9 cellular contexts compared by ENCODE assay signal in the genomic region with DNA sequence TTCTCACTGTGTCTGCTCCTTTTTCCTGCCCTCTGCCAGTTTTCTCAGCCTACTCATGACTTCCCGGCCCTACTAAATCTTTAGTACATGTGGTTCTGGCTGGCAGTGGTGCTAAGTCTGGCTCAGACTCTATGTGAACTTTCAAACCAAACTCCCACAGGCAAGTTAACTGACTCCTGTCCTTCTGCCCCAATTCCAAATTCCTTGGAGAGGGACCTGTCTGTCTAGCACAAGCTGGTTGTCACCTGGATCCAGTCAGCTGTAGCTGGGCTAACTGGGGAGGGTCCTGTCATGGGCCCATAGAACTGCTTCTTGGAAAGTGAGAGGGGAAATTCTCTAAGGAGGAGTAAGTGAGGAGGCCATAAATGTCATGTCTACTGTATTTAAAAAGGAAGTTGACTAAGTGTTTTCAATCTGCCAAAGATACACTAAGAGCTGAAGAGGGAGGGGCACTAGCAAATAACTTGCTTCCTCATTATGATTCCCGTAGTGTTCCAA.
DNase-seq lines count a peak whose midpoint lies in the region; ATAC-seq and TF ChIP-seq lines count a peak whose summit lies in the region.
"Had no signal": no experiment of that assay in that cellular context is flagged by ENCODE, and none has a peak within 500 bp of the region (broad histone marks: within the 10 kb centered on the region; RNA-seq: fewer than 3 reads in every experiment).

No MANE protein-coding gene starts in this region.

- no peaks in the 10 kb centered on the region for H3K79me2 ChIP-seq in fibroblast of lung (ENCODE audit: control insufficient read depth, insufficient read depth, low read length)

- H3K27ac ChIP-seq in fibroblast of lung (ENCODE audit: insufficient read depth, low read length): peak overlapping the region; percentile 71

- peak overlapping the region; percentile 16 for H2AFZ ChIP-seq in fibroblast of lung (ENCODE audit: low read length)

- H3K9me3 Mint-ChIP-seq in activated naive CD4-positive, alpha-beta T cell treated with anti-CD3 and anti-CD28 coated beads for 36 hours: no peaks in the 10 kb centered on the region
- no peaks in the 10 kb centered on the region for H3K9me3 Mint-ChIP-seq in stimulated activated naive CD8-positive, alpha-beta T cell treated with anti-CD3 and anti-CD28 coated beads, Interleukin-15, amount 100 ng/mL, for 72 hours

- peaks cover 11% of the 10 kb centered on the region for H3K4me1 ChIP-seq in fibroblast of lung (ENCODE audit: control insufficient read depth, extremely low read depth, insufficient read depth, low read length)
- H3K4me1 ChIP-seq: BE2C had no signal

- TF ChIP-seq CTCF in NB4 (IDR thresholded peaks at IDR 0.05; ENCODE audit: low read depth, low read length) (no peak), fibroblast of lung (conservative IDR thresholded peaks at IDR 0.05 in 1 of 2, IDR thresholded peaks at IDR 0.05 in 1 of 2; ENCODE audit: low read depth in 1 of 2, low read length in 2 of 2) (no peak)

- intact Hi-C loops in activated naive CD4-positive, alpha-beta T cell treated with anti-CD3 and anti-CD28 coated beads for 36 hours (cut with micrococcal nuclease): loop anchor here (1.0 kb wide), 1 partner anchor 36 kb away; no protein-coding TSS in a partner anchor

- no peaks in the 10 kb centered on the region for H3K9me3 ChIP-seq in fibroblast of lung (ENCODE audit: control insufficient read depth, insufficient read depth, low read depth, low read length)
- H3K9me3 ChIP-seq: BE2C had no signal

- H3K27me3 ChIP-seq in fibroblast of lung (ENCODE audit: control insufficient read depth, insufficient read depth, low read length): no peaks in the 10 kb centered on the region
- H3K27me3 ChIP-seq: BE2C had no signal

- no peaks in the 10 kb centered on the region for H3K36me3 Mint-ChIP-seq in activated naive CD4-positive, alpha-beta T cell treated with anti-CD3 and anti-CD28 coated beads for 36 hours (ENCODE audit: low read depth)

- peak overlapping the region; percentile 33 for H3K27ac Mint-ChIP-seq in activated naive CD4-positive, alpha-beta T cell treated with anti-CD3 and anti-CD28 coated beads for 36 hours
- peak overlapping the region; percentile 89 for H3K27ac Mint-ChIP-seq in stimulated activated naive CD8-positive, alpha-beta T cell treated with anti-CD3 and anti-CD28 coated beads, Interleukin-15, amount 100 ng/mL, for 72 hours

- no peak for ATAC-seq in stimulated activated naive CD8-positive, alpha-beta T cell treated with anti-CD3 and anti-CD28 coated beads, Interleukin-15, amount 100 ng/mL, for 72 hours

- no peak for TF ChIP-seq POLR2A in NB4 (IDR thresholded peaks at IDR 0.05; ENCODE audit: extremely low read depth, insufficient read length)

- H3K4me1 Mint-ChIP-seq in activated naive CD4-positive, alpha-beta T cell treated with anti-CD3 and anti-CD28 coated beads for 36 hours (ENCODE audit: low read depth): peaks cover 7% of the 10 kb centered on the region
- H3K4me1 Mint-ChIP-seq in stimulated activated naive CD8-positive, alpha-beta T cell treated with anti-CD3 and anti-CD28 coated beads, Interleukin-15, amount 100 ng/mL, for 72 hours: peaks cover 10% of the 10 kb centered on the region

- no peaks in the 10 kb centered on the region for H3K27me3 Mint-ChIP-seq in activated naive CD4-positive, alpha-beta T cell treated with anti-CD3 and anti-CD28 coated beads for 36 hours (ENCODE audit: low read depth)
- H3K27me3 Mint-ChIP-seq in stimulated activated naive CD8-positive, alpha-beta T cell treated with anti-CD3 and anti-CD28 coated beads, Interleukin-15, amount 100 ng/mL, for 72 hours: no peaks in the 10 kb centered on the region

- no peak overlapping the region for H3K4me3 Mint-ChIP-seq in activated naive CD4-positive, alpha-beta T cell treated with anti-CD3 and anti-CD28 coated beads for 36 hours
- H3K4me3 Mint-ChIP-seq in stimulated activated naive CD8-positive, alpha-beta T cell treated with anti-CD3 and anti-CD28 coated beads, Interleukin-15, amount 100 ng/mL, for 72 hours: no peak overlapping the region

- DNase-seq in activated naive CD4-positive, alpha-beta T cell treated with anti-CD3 and anti-CD28 coated beads for 36 hours: peak; percentile 5
- DNase-seq in activated naive CD4-positive, alpha-beta T cell (lab: John Stamatoyannopoulos, UW): no peak
- DNase-seq in NB4 (ENCODE audit: low read depth): peak; percentile 72
- DNase-seq in fibroblast of lung (ENCODE audit: low read depth in 2 of 2): peak; percentile 40 to 65
- DNase-seq in stimulated activated naive CD8-positive, alpha-beta T cell treated with anti-CD3 and anti-CD28 coated beads, Interleukin-15, amount 100 ng/mL, for 72 hours: no peak
- no peak for DNase-seq in activated gamma-delta T cell (lab: John Stamatoyannopoulos, UW)
- DNase-seq in foreskin melanocyte: no peak
- no peak for DNase-seq in NCI-H69 (lab: John Stamatoyannopoulos, UW)
- DNase-seq: BE2C had no signal

- H3K4me2 ChIP-seq in fibroblast of lung (ENCODE audit: extremely low read depth, insufficient read depth, low read length): peak overlapping the region; percentile 56

- H3K4me3 ChIP-seq in NB4 (ENCODE audit: low read depth, low read length) (no peak overlapping the region), fibroblast of lung (replicated peaks in 1 of 4; ENCODE audit: control extremely low read depth in 1 of 4, insufficient read depth in 1 of 4, low read depth in 3 of 4, low read length in 4 of 4) (no peak overlapping the region)

- no peaks in the 10 kb centered on the region for H4K20me1 ChIP-seq in fibroblast of lung (ENCODE audit: control insufficient read depth, extremely low read depth, insufficient read depth, low read length)

- CTCF ChIA-PET in activated naive CD4-positive, alpha-beta T cell treated with anti-CD3 and anti-CD28 coated beads for 36 hours (lab: Charles Lee): interaction anchor here (0.7 kb wide), 1 partner anchor 132 kb away, joined by 3 read pairs; no protein-coding TSS in a partner anchor

- H3K36me3 ChIP-seq in fibroblast of lung (ENCODE audit: control insufficient read depth, insufficient read depth, low read length): no peaks in the 10 kb centered on the region
- H3K36me3 ChIP-seq: BE2C had no signal

- no peak overlapping the region for H3K9ac ChIP-seq in fibroblast of lung (ENCODE audit: insufficient read depth, low read length)

Comparison
In these comparisons a context has a peak if more than half of its experiments do, and no peak if none do; other contexts are left out.
1. DNase-seq: peak in activated naive CD4-positive, alpha-beta T cell treated with anti-CD3 and anti-CD28 coated beads for 36 hours (single experiment), NB4 (single experiment) and fibroblast of lung (2 of 2); none in activated naive CD4-positive, alpha-beta T cell (0 of 4), stimulated activated naive CD8-positive, alpha-beta T cell treated with anti-CD3 and anti-CD28 coated beads, Interleukin-15, amount 100 ng/mL, for 72 hours (0 of 2), activated gamma-delta T cell (single experiment), foreskin melanocyte (single experiment) and NCI-H69 (single experiment).